15 cellular contexts compared by ENCODE assay signal in the genomic region with DNA sequence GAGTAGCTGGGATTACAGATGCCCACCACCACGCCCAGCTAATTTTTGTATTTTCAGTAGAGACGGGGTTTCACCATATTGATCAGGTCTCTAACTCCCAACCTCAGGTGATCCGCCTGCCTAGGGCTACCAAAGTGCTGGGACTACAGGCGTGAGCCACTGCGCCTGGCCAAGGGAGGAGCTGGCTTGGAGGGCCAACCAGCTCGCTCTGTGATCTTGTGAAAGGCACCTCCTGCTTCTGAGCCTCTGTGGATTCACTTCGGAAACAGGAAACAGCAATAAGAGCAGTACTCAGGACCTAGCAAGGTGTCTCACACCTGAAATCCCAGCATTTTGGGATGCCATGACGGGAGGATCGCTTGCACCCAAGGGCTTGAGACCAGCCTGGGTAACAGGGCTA. TPM values are rescaled to one million over a fixed set of nuclear protein-coding genes. Genes with fewer than 3 reads are reported as not detected.
A peak's percentile ranks its signal among the peaks of the same experiment; 100 is the strongest.
DNase-seq lines count a peak whose midpoint lies in the region; ATAC-seq and TF ChIP-seq lines count a peak whose summit lies in the region.
"Had no signal": no experiment of that assay in that cellular context is flagged by ENCODE, and none has a peak within 500 bp of the region (broad histone marks: within the 10 kb centered on the region; RNA-seq: fewer than 3 reads in every experiment).

No MANE protein-coding gene starts in this region.

- no peaks in the 10 kb centered on the region for H3K27me3 Mint-ChIP-seq in activated T-cell treated with anti-CD3 and anti-CD28 coated beads, Interleukin-2, amount 50 U/mL, for 24 hours
- peaks cover 12% of the 10 kb centered on the region for H3K27me3 Mint-ChIP-seq in GM23338 (ENCODE audit: insufficient read depth, low read depth, poor library complexity)
- no peaks in the 10 kb centered on the region for H3K27me3 Mint-ChIP-seq in activated T-helper 17 cell treated with anti-CD3 and anti-CD28 coated beads, Interleukin-2, amount 50 U/mL, for 72 hours
- H3K27me3 Mint-ChIP-seq in chondrocyte (ENCODE audit: low read depth): no peaks in the 10 kb centered on the region
- H3K27me3 Mint-ChIP-seq in T-helper 17 cell: no peaks in the 10 kb centered on the region

- H3K4ac ChIP-seq in mesendoderm (ENCODE audit: low read depth, low read length): no peak overlapping the region

- ATAC-seq in GM23338 (peak; percentile 2; the same call in 2 of the 3 replicates), HG03432 (IDR thresholded peaks at IDR 0.05; ENCODE audit: unreplicated experiment) (no peak), T-helper 17 cell (no peak)
- no peak for ATAC-seq in activated T-helper 17 cell treated with anti-CD3 and anti-CD28 coated beads, Interleukin-2, amount 50 U/mL, for 72 hours (replicated peaks)
- ATAC-seq: PC-3 had no signal

- H3K4me3 ChIP-seq in GM23338 (no peak overlapping the region), mesendoderm (ENCODE audit: low read length) (no peak overlapping the region)
- H3K4me3 ChIP-seq: MG63 had no signal

- no peak overlapping the region for H3K27ac ChIP-seq in GM23338 (ENCODE audit: low read depth)
- no peak overlapping the region for H3K27ac ChIP-seq in mesendoderm (ENCODE audit: low read depth, low read length)

- H3K56ac ChIP-seq in mesendoderm (ENCODE audit: low read length): peak overlapping the region; percentile 34

- no peak for TF ChIP-seq CTCF in GM23338 (conservative IDR thresholded peaks at IDR 0.05; ENCODE audit: low read depth in 2 of 2)
- TF ChIP-seq CTCF in chondrocyte (IDR thresholded peaks at IDR 0.05): no peak

- no peak overlapping the region for H3K9ac ChIP-seq in mesendoderm (ENCODE audit: low read length)

- H4K5ac ChIP-seq in mesendoderm (ENCODE audit: low read length): no peak overlapping the region

- peaks cover 7% of the 10 kb centered on the region for H3K36me3 Mint-ChIP-seq in activated T-cell treated with anti-CD3 and anti-CD28 coated beads, Interleukin-2, amount 50 U/mL, for 24 hours (ENCODE audit: low read depth)
- H3K36me3 Mint-ChIP-seq in GM23338 (ENCODE audit: low read depth): no peaks in the 10 kb centered on the region
- peaks cover 29% of the 10 kb centered on the region for H3K36me3 Mint-ChIP-seq in activated T-helper 17 cell treated with anti-CD3 and anti-CD28 coated beads, Interleukin-2, amount 50 U/mL, for 72 hours (ENCODE audit: low read depth)
- H3K36me3 Mint-ChIP-seq in chondrocyte (ENCODE audit: low read depth): no peaks in the 10 kb centered on the region
- H3K36me3 Mint-ChIP-seq in T-helper 17 cell (ENCODE audit: low read depth): no peaks in the 10 kb centered on the region

- no peaks in the 10 kb centered on the region for H3K9me2 ChIP-seq in GM23338 (ENCODE audit: insufficient read depth)

- H3K79me1 ChIP-seq in mesendoderm (ENCODE audit: low read length): peaks cover 8% of the 10 kb centered on the region

- H3K4me1 ChIP-seq in GM23338 (ENCODE audit: insufficient read depth): peaks cover 4% of the 10 kb centered on the region; the same call in 1 of the 2 replicates
- H3K4me1 ChIP-seq in mesendoderm (ENCODE audit: control insufficient read depth, low read depth, low read length): peaks cover 3% of the 10 kb centered on the region

- H2AK5ac ChIP-seq in mesendoderm (ENCODE audit: low read length): no peak overlapping the region

- H3K9me3 Mint-ChIP-seq in activated T-cell treated with anti-CD3 and anti-CD28 coated beads, Interleukin-2, amount 50 U/mL, for 24 hours: no peaks in the 10 kb centered on the region
- H3K9me3 Mint-ChIP-seq in GM23338 (no peaks in the 10 kb centered on the region), chondrocyte (ENCODE audit: low read depth) (no peaks in the 10 kb centered on the region)
- H3K9me3 Mint-ChIP-seq in activated T-helper 17 cell treated with anti-CD3 and anti-CD28 coated beads, Interleukin-2, amount 50 U/mL, for 72 hours: no peaks in the 10 kb centered on the region

- H2AFZ ChIP-seq in GM23338: peak overlapping the region; percentile 0; the same call in 1 of the 2 replicates

- no peaks in the 10 kb centered on the region for H3K9me3 ChIP-seq in T-helper 17 cell (ENCODE audit: control insufficient read depth, low read length, poor library complexity, severe bottlenecking)
- H3K9me3 ChIP-seq: MG63 had no signal

- H2BK120ac ChIP-seq in mesendoderm (ENCODE audit: low read depth, low read length): no peak overlapping the region

- no peak overlapping the region for H2BK15ac ChIP-seq in mesendoderm (replicated peaks; ENCODE audit: low read depth)

- peaks cover 18% of the 10 kb centered on the region for H4K20me1 ChIP-seq in GM23338 (replicated peaks; ENCODE audit: insufficient read depth)

- H3K4me2 ChIP-seq in GM23338 (no peak overlapping the region), mesendoderm (ENCODE audit: low read length) (no peak overlapping the region)

- H3K27me3 ChIP-seq in GM23338 (ENCODE audit: insufficient read depth) (no peaks in the 10 kb centered on the region), mesendoderm (ENCODE audit: insufficient read depth, low read length, poor library complexity) (no peaks in the 10 kb centered on the region)
- H3K27me3 ChIP-seq: MG63 had no signal

- H3F3A ChIP-seq in GM23338 (replicated peaks; ENCODE audit: low read depth): peaks cover 12% of the 10 kb centered on the region

- peaks cover 13% of the 10 kb centered on the region for H3K4me1 Mint-ChIP-seq in activated T-cell treated with anti-CD3 and anti-CD28 coated beads, Interleukin-2, amount 50 U/mL, for 24 hours (ENCODE audit: low read depth)
- H3K4me1 Mint-ChIP-seq in GM23338: peaks cover 3% of the 10 kb centered on the region; the same call in 2 of the 3 replicates
- no peaks in the 10 kb centered on the region for H3K4me1 Mint-ChIP-seq in activated T-helper 17 cell treated with anti-CD3 and anti-CD28 coated beads, Interleukin-2, amount 50 U/mL, for 72 hours
- peaks cover 16% of the 10 kb centered on the region for H3K4me1 Mint-ChIP-seq in chondrocyte (ENCODE audit: low read depth)
- peaks cover 13% of the 10 kb centered on the region for H3K4me1 Mint-ChIP-seq in T-helper 17 cell

- no peak overlapping the region for H3K18ac ChIP-seq in mesendoderm (ENCODE audit: low read length)

- WGBS in mesendoderm (ENCODE audit: extremely low coverage, insufficient coverage, low lambda C conversion rate): no CpG with 5 or more reads among the region's 9 CpGs

- H3K79me2 ChIP-seq in GM23338 (replicated peaks; ENCODE audit: insufficient read depth): peaks cover 21% of the 10 kb centered on the region
- peaks cover 12% of the 10 kb centered on the region for H3K79me2 ChIP-seq in mesendoderm (ENCODE audit: control insufficient read depth, insufficient read depth, low read length)

- H3K23ac ChIP-seq in mesendoderm (ENCODE audit: low read length): no peak overlapping the region

- peak overlapping the region; percentile 59 for H3K27ac Mint-ChIP-seq in activated T-cell treated with anti-CD3 and anti-CD28 coated beads, Interleukin-2, amount 50 U/mL, for 24 hours
- no peak overlapping the region for H3K27ac Mint-ChIP-seq in GM23338
- H3K27ac Mint-ChIP-seq in activated T-helper 17 cell treated with anti-CD3 and anti-CD28 coated beads, Interleukin-2, amount 50 U/mL, for 72 hours: peak overlapping the region; percentile 91
- no peak overlapping the region for H3K27ac Mint-ChIP-seq in chondrocyte (ENCODE audit: unreplicated experiment)
- no peak overlapping the region for H3K27ac Mint-ChIP-seq in T-helper 17 cell

- no peak overlapping the region for H4K8ac ChIP-seq in mesendoderm (ENCODE audit: low read depth, low read length)

- no peak overlapping the region for H2BK5ac ChIP-seq in mesendoderm (ENCODE audit: low read length)

- H3K36me3 ChIP-seq in GM23338 (ENCODE audit: insufficient read depth) (no peaks in the 10 kb centered on the region), mesendoderm (ENCODE audit: control insufficient read depth, insufficient read depth, low read length) (no peaks in the 10 kb centered on the region)

- DNase-seq in activated T-cell treated with anti-CD3 and anti-CD28 coated beads, Interleukin-2, amount 50 U/mL, for 24 hours: no peak
- no peak for DNase-seq in activated T-cell treated with anti-CD3 and anti-CD28 coated beads, Interleukin-2, amount 50 U/mL, for 1 hour
- DNase-seq in GM23338 (ENCODE audit: low spot score) (peak; percentile 70), mesendoderm (peak; percentile 90), chondrocyte (ENCODE audit: low spot score) (no peak), T-helper 17 cell (no peak)
- DNase-seq: AML-193, GOT3, MG63, NCI-H1092 treated with DMSO at 0.1 percent for 48 hours, NCI-H1694 treated with DMSO at 0.1 percent for 48 hours, NCI-H345, PC-3 had no signal

- H3K4me3 Mint-ChIP-seq in activated T-cell treated with anti-CD3 and anti-CD28 coated beads, Interleukin-2, amount 50 U/mL, for 24 hours: no peak overlapping the region
- no peak overlapping the region for H3K4me3 Mint-ChIP-seq in GM23338
- peak overlapping the region; percentile 89 for H3K4me3 Mint-ChIP-seq in activated T-helper 17 cell treated with anti-CD3 and anti-CD28 coated beads, Interleukin-2, amount 50 U/mL, for 72 hours
- no peak overlapping the region for H3K4me3 Mint-ChIP-seq in chondrocyte (ENCODE audit: unreplicated experiment)
- no peak overlapping the region for H3K4me3 Mint-ChIP-seq in T-helper 17 cell

RNA-seq across cellular contexts. Expression of a gene that starts 2.0 kb away (rescaled TPM):
- total RNA-seq in GM23338 (2014; rRNA removed; shearing (Covaris generic)): 16.2 and 20.1 TPM in 2 replicates
- 9.1 and 11.3 TPM in 2 replicates for polyA plus RNA-seq in GM23338 (2016; fragmentation: Nextera tagmentation; extraction: Ambion mirVana)
- 10 to 100 TPM; 23.7 to 41.8 TPM for total RNA-seq in activated T-helper 17 cell treated with anti-CD3 and anti-CD28 coated beads, Interleukin-2, amount 50 U/mL, for 72 hours
- 9.6 TPM for polyA plus RNA-seq in mesendoderm (2013, experiment 1 of 2)
- 9.3 TPM for polyA plus RNA-seq in mesendoderm (2013, experiment 2 of 2)
- total RNA-seq in chondrocyte (12.4 to 14.0 TPM (median 13.0 TPM) in 3 replicates), T-helper 17 cell (10 to 100 TPM; 51.0 to 62.8 TPM)

RNA-seq across cellular contexts. Expression of a gene that starts 19.5 kb away (rescaled TPM):
- 291 and 367 TPM in 2 replicates for total RNA-seq in GM23338 (2014; rRNA removed; shearing (Covaris generic))
- polyA plus RNA-seq in GM23338 (2016; fragmentation: Nextera tagmentation; extraction: Ambion mirVana): 158 and 164 TPM in 2 replicates
- 100 to 1,000 TPM; 222 to 320 TPM for total RNA-seq in activated T-helper 17 cell treated with anti-CD3 and anti-CD28 coated beads, Interleukin-2, amount 50 U/mL, for 72 hours
- polyA plus RNA-seq in mesendoderm (2013, experiment 1 of 2): 132 TPM
- polyA plus RNA-seq in mesendoderm (2013, experiment 2 of 2): 131 TPM
- total RNA-seq in chondrocyte (168 to 192 TPM (median 190 TPM) in 3 replicates), T-helper 17 cell (100 to 1,000 TPM; 149 to 186 TPM)

RNA-seq across cellular contexts. Expression of a gene that starts 33.8 kb away (rescaled TPM):
- 162 and 164 TPM in 2 replicates for total RNA-seq in GM23338 (2014; rRNA removed; shearing (Covaris generic))
- polyA plus RNA-seq in GM23338 (2016; fragmentation: Nextera tagmentation; extraction: Ambion mirVana): 108 and 111 TPM in 2 replicates
- total RNA-seq in activated T-helper 17 cell treated with anti-CD3 and anti-CD28 coated beads, Interleukin-2, amount 50 U/mL, for 72 hours: 100 to 1,000 TPM; 116 to 118 TPM
- 119 TPM for polyA plus RNA-seq in mesendoderm (2013, experiment 1 of 2)
- polyA plus RNA-seq in mesendoderm (2013, experiment 2 of 2): 123 TPM
- total RNA-seq in chondrocyte (63.4 to 69.8 TPM (median 65.4 TPM) in 3 replicates), T-helper 17 cell (10 to 100 TPM; 69.6 to 78.5 TPM)

RNA-seq across cellular contexts. Expression of a gene that starts 47.8 kb away (rescaled TPM):
- total RNA-seq in GM23338 (2014; rRNA removed; shearing (Covaris generic)): 627 and 649 TPM in 2 replicates
- 1,301 and 1,361 TPM in 2 replicates for polyA plus RNA-seq in GM23338 (2016; fragmentation: Nextera tagmentation; extraction: Ambion mirVana)
- total RNA-seq in activated T-helper 17 cell treated with anti-CD3 and anti-CD28 coated beads, Interleukin-2, amount 50 U/mL, for 72 hours: 1,000 to 10,000 TPM; 1,569 to 1,681 TPM
- polyA plus RNA-seq in mesendoderm (2013, experiment 1 of 2): 1,632 TPM
- 1,662 TPM for polyA plus RNA-seq in mesendoderm (2013, experiment 2 of 2)
- 712 to 830 TPM (median 749 TPM) in 3 replicates for total RNA-seq in chondrocyte
- total RNA-seq in T-helper 17 cell: 1,000 to 10,000 TPM; 1,880 to 1,939 TPM

Comparison
In these comparisons a context has a peak if more than half of its experiments do, and no peak if none do; other contexts are left out.
1. DNase-seq: peak in GM23338 (single experiment) and mesendoderm (single experiment); none in activated T-cell treated with anti-CD3 and anti-CD28 coated beads, Interleukin-2, amount 50 U/mL, for 24 hours (single experiment), activated T-cell treated with anti-CD3 and anti-CD28 coated beads, Interleukin-2, amount 50 U/mL, for 1 hour (single experiment), chondrocyte (single experiment) and T-helper 17 cell (0 of 3).
2. H3K27ac Mint-ChIP-seq: peak in activated T-cell treated with anti-CD3 and anti-CD28 coated beads, Interleukin-2, amount 50 U/mL, for 24 hours (single experiment) and activated T-helper 17 cell treated with anti-CD3 and anti-CD28 coated beads, Interleukin-2, amount 50 U/mL, for 72 hours (single experiment); none in GM23338 (single experiment), chondrocyte (single experiment) and T-helper 17 cell (single experiment).